Comparison of ENCODE assay signal across 1 cellular context in genomic region chr7:158498443-158499108, GRCh38.
TF ChIP-seq lines count a peak whose summit lies in the region.

No MANE protein-coding gene starts in this region.

TF ChIP-seq in HepG2, 621 proteins besides CTCF, POLR2A, EP300 and RAD21 (continued from another document and continues in another):
- TF ChIP-seq SIN3B (IDR thresholded peaks at IDR 0.05; ENCODE audit: low read length) (no peak), ZSCAN29 (CRISPR knock-in tag; conservative IDR thresholded peaks at IDR 0.05) (peak; percentile 64; the same call in 1 of the 2 replicates), EEA1 (CRISPR knock-in tag; IDR thresholded peaks at IDR 0.05; ENCODE audit: borderline replicate concordance) (no peak), MEIS1 (CRISPR knock-in tag; IDR thresholded peaks at IDR 0.05; ENCODE audit: borderline replicate concordance) (0 out of 2 replicates have a peak, but pooled peaks have one; percentile 24), ATF1 (CRISPR knock-in tag; IDR thresholded peaks at IDR 0.05) (no peak), ZNF83 (CRISPR knock-in tag; IDR thresholded peaks at IDR 0.05; ENCODE audit: borderline replicate concordance) (no peak), ZNF784 (CRISPR knock-in tag; IDR thresholded peaks at IDR 0.05; ENCODE audit: borderline replicate concordance) (no peak), ZNF839 (CRISPR knock-in tag; IDR thresholded peaks at IDR 0.05; ENCODE audit: borderline replicate concordance) (no peak), SAP130 (CRISPR knock-in tag; IDR thresholded peaks at IDR 0.05; ENCODE audit: low read depth) (peak; percentile 87), SPEN (CRISPR knock-in tag; IDR thresholded peaks at IDR 0.05; ENCODE audit: low read depth) (no peak), CAMTA2 (CRISPR knock-in tag; IDR thresholded peaks at IDR 0.05; ENCODE audit: borderline replicate concordance) (no peak), ZNF615 (CRISPR knock-in tag; IDR thresholded peaks at IDR 0.05; ENCODE audit: borderline replicate concordance) (no peak), IRF1 (CRISPR knock-in tag; IDR thresholded peaks at IDR 0.05; ENCODE audit: low read depth) (no peak), FOXJ3 (CRISPR knock-in tag; IDR thresholded peaks at IDR 0.05; ENCODE audit: borderline replicate concordance) (peak; percentile 43; the same call in 1 of the 2 replicates), E2F5 (CRISPR knock-in tag; conservative IDR thresholded peaks at IDR 0.05) (no peak), ZNF263 (CRISPR knock-in tag; IDR thresholded peaks at IDR 0.05) (no peak), SRY (CRISPR knock-in tag; IDR thresholded peaks at IDR 0.05) (no peak), TFDP2 (CRISPR knock-in tag; IDR thresholded peaks at IDR 0.05) (no peak), BHLHE40 (IDR thresholded peaks at IDR 0.05; ENCODE audit: low read length) (peak; percentile 88), HOMEZ (CRISPR knock-in tag; IDR thresholded peaks at IDR 0.05; ENCODE audit: low read depth) (no peak; the same call in 1 of the 2 replicates), ZNF567 (CRISPR knock-in tag; IDR thresholded peaks at IDR 0.05; ENCODE audit: borderline replicate concordance) (no peak), ZFP1 (CRISPR knock-in tag; IDR thresholded peaks at IDR 0.05) (no peak), ELF3 (CRISPR knock-in tag; IDR thresholded peaks at IDR 0.05) (peak; percentile 48; the same call in 1 of the 2 replicates), TARDBP (CRISPR knock-in tag; IDR thresholded peaks at IDR 0.05) (no peak), ZNF496 (CRISPR knock-in tag; IDR thresholded peaks at IDR 0.05; ENCODE audit: insufficient replicate concordance) (no peak), ATF4 (CRISPR knock-in tag; IDR thresholded peaks at IDR 0.05) (peak in 1 of 2 experiments; percentile 69; a peak in 2 of 4 replicates), ZNF275 (CRISPR knock-in tag; IDR thresholded peaks at IDR 0.05; ENCODE audit: borderline replicate concordance) (no peak), POGK (CRISPR knock-in tag; conservative IDR thresholded peaks at IDR 0.05) (0 out of 2 replicates have a peak, but pooled peaks have one; percentile 34), ZNF777 (CRISPR knock-in tag; IDR thresholded peaks at IDR 0.05) (no peak), BCL3 (CRISPR knock-in tag; IDR thresholded peaks at IDR 0.05) (no peak), AGO1 (IDR thresholded peaks at IDR 0.05; ENCODE audit: low read depth, low read length, poor library complexity, severe bottlenecking) (no peak), ZNF556 (CRISPR knock-in tag; IDR thresholded peaks at IDR 0.05; ENCODE audit: borderline replicate concordance) (no peak), ZFX (CRISPR knock-in tag; IDR thresholded peaks at IDR 0.05; ENCODE audit: low read depth) (no peak), HNRNPK (IDR thresholded peaks at IDR 0.05; ENCODE audit: low read depth, low read length, poor library complexity, severe bottlenecking) (no peak), GPBP1L1 (CRISPR knock-in tag; IDR thresholded peaks at IDR 0.05) (no peak), LRRFIP1 (CRISPR knock-in tag; conservative IDR thresholded peaks at IDR 0.05) (no peak), ZNF724P (CRISPR knock-in tag; IDR thresholded peaks at IDR 0.05; ENCODE audit: borderline replicate concordance) (no peak), TEAD2 (CRISPR knock-in tag; IDR thresholded peaks at IDR 0.05) (no peak), MAZ (IDR thresholded peaks at IDR 0.05; ENCODE audit: borderline replicate concordance, low read depth, low read length) (no peak), MAZ (CRISPR knock-in tag; IDR thresholded peaks at IDR 0.05; ENCODE audit: low read depth) (no peak), IRF2 (CRISPR knock-in tag; IDR thresholded peaks at IDR 0.05) (peak; percentile 70), KLF12 (CRISPR knock-in tag; IDR thresholded peaks at IDR 0.05; ENCODE audit: borderline replicate concordance) (no peak), DR1 (CRISPR knock-in tag; IDR thresholded peaks at IDR 0.05) (no peak), JUN (CRISPR knock-in tag; IDR thresholded peaks at IDR 0.05) (no peak)
